1 cellular context compared by ENCODE assay signal in the genomic region with DNA sequence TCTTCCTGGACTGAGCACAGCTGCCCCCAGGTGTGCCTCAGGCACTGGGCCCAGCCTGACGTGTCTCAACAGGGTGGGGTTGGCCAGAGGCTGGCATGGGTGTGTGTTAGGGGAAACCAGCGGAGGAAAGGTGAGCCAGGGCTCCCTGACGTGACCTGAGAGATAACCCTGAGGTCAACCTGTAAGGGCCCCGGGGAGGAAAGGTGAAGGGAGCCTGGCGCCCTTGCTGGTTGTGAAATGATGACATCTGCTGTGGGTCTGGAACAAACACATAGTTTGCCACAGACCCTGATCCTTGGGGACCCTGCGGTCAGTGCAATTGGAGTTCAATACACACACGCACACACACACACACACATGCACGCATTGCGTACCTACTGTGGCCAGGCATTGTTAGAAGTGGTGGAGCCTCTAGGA.
TF ChIP-seq lines count a peak whose summit lies in the region.

No MANE protein-coding gene starts in this region.

TF ChIP-seq in HEK293, 187 proteins besides CTCF, POLR2A, EP300 and RAD21 (continued from another document):
- TF ChIP-seq, protein P1, sequence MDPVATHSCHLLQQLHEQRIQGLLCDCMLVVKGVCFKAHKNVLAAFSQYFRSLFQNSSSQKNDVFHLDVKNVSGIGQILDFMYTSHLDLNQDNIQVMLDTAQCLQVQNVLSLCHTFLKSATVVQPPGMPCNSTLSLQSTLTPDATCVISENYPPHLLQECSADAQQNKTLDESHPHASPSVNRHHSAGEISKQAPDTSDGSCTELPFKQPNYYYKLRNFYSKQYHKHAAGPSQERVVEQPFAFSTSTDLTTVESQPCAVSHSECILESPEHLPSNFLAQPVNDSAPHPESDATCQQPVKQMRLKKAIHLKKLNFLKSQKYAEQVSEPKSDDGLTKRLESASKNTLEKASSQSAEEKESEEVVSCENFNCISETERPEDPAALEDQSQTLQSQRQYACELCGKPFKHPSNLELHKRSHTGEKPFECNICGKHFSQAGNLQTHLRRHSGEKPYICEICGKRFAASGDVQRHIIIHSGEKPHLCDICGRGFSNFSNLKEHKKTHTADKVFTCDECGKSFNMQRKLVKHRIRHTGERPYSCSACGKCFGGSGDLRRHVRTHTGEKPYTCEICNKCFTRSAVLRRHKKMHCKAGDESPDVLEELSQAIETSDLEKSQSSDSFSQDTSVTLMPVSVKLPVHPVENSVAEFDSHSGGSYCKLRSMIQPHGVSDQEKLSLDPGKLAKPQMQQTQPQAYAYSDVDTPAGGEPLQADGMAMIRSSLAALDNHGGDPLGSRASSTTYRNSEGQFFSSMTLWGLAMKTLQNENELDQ (tag by site-specific recombination; IDR thresholded peaks at IDR 0.05; ENCODE audit: low read depth), result no peak
- no peak for TF ChIP-seq ZFHX2 (tag by site-specific recombination; conservative IDR thresholded peaks at IDR 0.05)
- no peak for TF ChIP-seq ZNF544 (tag by site-specific recombination; IDR thresholded peaks at IDR 0.05)
